In genomic region chr6:139919107-139920026, GRCh38 we compare ENCODE assay signal across 18 cellular contexts.
DNase-seq lines count a peak whose midpoint lies in the region; ATAC-seq, FAIRE-seq and TF ChIP-seq lines count a peak whose summit lies in the region.
"Had no signal": no experiment of that assay in that cellular context is flagged by ENCODE, and none has a peak within 500 bp of the region (broad histone marks: within the 10 kb centered on the region; RNA-seq: fewer than 3 reads in every experiment).

No MANE protein-coding gene starts in this region.

- in situ Hi-C loops in G401 (cut with HindIII; ENCODE audit: low sequenced_read_pairs): no loop called here
- in situ Hi-C loops in K562 (cut with MboI): no loop called here

- POLR2A ChIA-PET in K562 (lab: Yijun Ruan, JAX): interaction anchor here (1.1 to 1.4 kb wide), 4 partner anchors 9 to 545 kb away, joined by 3 to 6 read pairs (median 4); partner anchors contain the start of gene CITED2

- intact Hi-C loops in K562 (cut with micrococcal nuclease): loop anchor here (10.0 kb wide), 1 partner anchor 385 kb away; no protein-coding TSS in a partner anchor

- no peaks in the 10 kb centered on the region for H3K9me3 ChIP-seq in K562 (replicated peaks; ENCODE audit: control insufficient read depth, insufficient read depth, low read depth, low read length)
- H3K9me3 ChIP-seq in neutrophil: no peaks in the 10 kb centered on the region
- H3K9me3 ChIP-seq: right lobe of liver had no signal

- TF ChIP-seq CTCF in K562 (IDR thresholded peaks at IDR 0.05 in 2 of 3, conservative IDR thresholded peaks at IDR 0.05 in 1 of 3; ENCODE audit: insufficient read depth in 2 of 3, low read depth in 1 of 3, low read length in 3 of 3) (no peak), neutrophil (IDR thresholded peaks at IDR 0.05) (no peak)

- no peak; a peak in 1 of 4 replicates for TF ChIP-seq RAD21 in K562 (CRISPR knock-in tag; conservative IDR thresholded peaks at IDR 0.05 in 1 of 2, IDR thresholded peaks at IDR 0.05 in 1 of 2)

- no peaks in the 10 kb centered on the region for H3K79me2 ChIP-seq in K562 (ENCODE audit: control insufficient read depth, insufficient read depth, low read length)

- H3K4me3 ChIP-seq in K562: no peak overlapping the region
- H3K4me3 ChIP-seq in neutrophil (ENCODE audit: low read depth in 1 of 2, low read length in 1 of 2): peak overlapping the region; percentile 33 to 40
- H3K4me3 ChIP-seq: right lobe of liver had no signal

- CTCF ChIA-PET in K562 (lab: Yijun Ruan, JAX; ENCODE audit: low intra/inter-chr PET ratio): no interaction called here

- no peak for TF ChIP-seq POLR2A in K562 (conservative IDR thresholded peaks at IDR 0.05)

- BruUV-seq in K562 (replicated peaks; lab: Mats Ljungman, UMichigan): no TSS peak

- no peak for TF ChIP-seq EP300 in K562 (IDR thresholded peaks at IDR 0.05; ENCODE audit: low read length)

- H2AFZ ChIP-seq in K562 (ENCODE audit: low read depth, low read length): peak overlapping the region; percentile 80

- 25% methylated on average over 8 of the region's 8 CpGs for WGBS in K562 (ENCODE audit: insufficient coverage, low coverage, missing lambda C conversion rate)

- H3K4me2 ChIP-seq in K562 (ENCODE audit: insufficient read depth, low read length): peak overlapping the region; percentile 27; the same call in 1 of the 2 replicates

- peaks cover 3 to 7% of the 10 kb centered on the region in 2 experiments; a peak in 3 of 5 replicates for H3K4me1 ChIP-seq in K562 (replicated peaks in 1 of 2; ENCODE audit: control insufficient read depth in 2 of 2, insufficient read depth in 2 of 2, low read length in 2 of 2)
- peaks cover 16 to 17% of the 10 kb centered on the region in 2 experiments for H3K4me1 ChIP-seq in neutrophil (ENCODE audit: control insufficient read depth in 1 of 2, insufficient read depth in 1 of 2, low read depth in 1 of 2, low read length in 1 of 2)
- H3K4me1 ChIP-seq: right lobe of liver had no signal

- H3K27me3 ChIP-seq in K562 (ENCODE audit: control insufficient read depth in 2 of 2, insufficient read depth in 2 of 2, low read length in 2 of 2) (no peaks in the 10 kb centered on the region), neutrophil (no peaks in the 10 kb centered on the region)
- H3K27me3 ChIP-seq: right lobe of liver had no signal

- H3K27ac ChIP-seq in K562 (ENCODE audit: extremely low read depth, low read depth, low read length) (no peak overlapping the region), neutrophil (peak overlapping the region; percentile 72)
- H3K27ac ChIP-seq: right lobe of liver had no signal

- H3K9ac ChIP-seq in K562 (ENCODE audit: insufficient read depth in 1 of 2, low read depth in 2 of 2, low read length in 2 of 2): no peak overlapping the region

- H3K36me3 ChIP-seq in K562 (ENCODE audit: control insufficient read depth, insufficient read depth, low read length) (no peaks in the 10 kb centered on the region), neutrophil (no peaks in the 10 kb centered on the region)
- H3K36me3 ChIP-seq: right lobe of liver had no signal

- FAIRE-seq in K562 (lab: Jason Lieb, UNC): peak; percentile 35

- ATAC-seq in K562: peak; percentile 70
- ATAC-seq in GM21528 (IDR thresholded peaks at IDR 0.05; ENCODE audit: low FRiP score, unreplicated experiment): no peak
- ATAC-seq: HCT116; left lobe of liver; naive thymus-derived CD8-positive, alpha-beta T cell had no signal

- no peaks in the 10 kb centered on the region for H4K20me1 ChIP-seq in K562 (replicated peaks; ENCODE audit: control insufficient read depth, insufficient read depth, low read length)

- H3K9me1 ChIP-seq in K562 (ENCODE audit: control insufficient read depth, insufficient read depth, low read length): no peaks in the 10 kb centered on the region

- DNase-seq in G401 (ENCODE audit: low spot score): peak; percentile 55
- DNase-seq in Kasumi-1 (lab: John Stamatoyannopoulos, UW): peak; percentile 88 to 95
- DNase-seq in K562 (ENCODE audit: extremely low read depth in 1 of 4, low spot score in 3 of 4): no peak
- no peak for DNase-seq in activated effector memory CD4-positive, alpha-beta T cell treated with anti-CD3 and anti-CD28 coated beads, Interleukin-2, amount 50 U/mL, for 16 hours
- no peak for DNase-seq in stimulated activated CD4-positive, alpha-beta T cell treated with anti-CD3 and anti-CD28 coated beads, Interleukin-4, amount 100 ng/mL, for 4 hours
- no peak for DNase-seq in epidermal melanocyte (ENCODE audit: insufficient read length, low spot score)
- DNase-seq: activated gamma-delta T cell; hypothalamus; IMR-90; naive thymus-derived CD8-positive, alpha-beta T cell; NCI-H1417 treated with DMSO at 0.1 percent for 48 hours; NCI-H2227 treated with DMSO at 0.1 percent for 48 hours; right lobe of liver; stimulated activated CD4-positive, alpha-beta T cell treated with anti-CD3 and anti-CD28 coated beads, Interleukin-2, amount 100 ng/mL, for 48 hours had no signal

TF ChIP-seq in K562, 482 proteins besides CTCF, POLR2A, EP300 and RAD21 (continues in another document):
- TF ChIP-seq ARID3B (CRISPR knock-in tag; IDR thresholded peaks at IDR 0.05; ENCODE audit: borderline replicate concordance): no peak
- TF ChIP-seq KLF1 (tag; IDR thresholded peaks at IDR 0.05): no peak
- no peak for TF ChIP-seq ZNF696 (CRISPR knock-in tag; conservative IDR thresholded peaks at IDR 0.05)
- TF ChIP-seq TARDBP (IDR thresholded peaks at IDR 0.05): no peak
- peak; percentile 72 for TF ChIP-seq ZNF316 (IDR thresholded peaks at IDR 0.05)
- peak; percentile 45; the same call in 1 of the 2 replicates for TF ChIP-seq MEF2D (tag; conservative IDR thresholded peaks at IDR 0.05; ENCODE audit: low read depth)
- no peak for TF ChIP-seq ZNF668 (CRISPR knock-in tag; IDR thresholded peaks at IDR 0.05)
- no peak for TF ChIP-seq DNMT1 (IDR thresholded peaks at IDR 0.05)
- TF ChIP-seq ZMIZ1 (IDR thresholded peaks at IDR 0.05; ENCODE audit: low read depth in 2 of 2, low read length in 2 of 2): no peak
- TF ChIP-seq NCOA1 (IDR thresholded peaks at IDR 0.05; ENCODE audit: low read depth): no peak
- no peak for TF ChIP-seq ILF3 (IDR thresholded peaks at IDR 0.05; ENCODE audit: borderline replicate concordance)
- TF ChIP-seq DEAF1 (CRISPR knock-in tag; IDR thresholded peaks at IDR 0.05): no peak
- no peak for TF ChIP-seq NR2C2 (CRISPR knock-in tag; IDR thresholded peaks at IDR 0.05)
- no peak for TF ChIP-seq NR2C2 (tag; IDR thresholded peaks at IDR 0.05)
- TF ChIP-seq NFIX (CRISPR knock-in tag; IDR thresholded peaks at IDR 0.05; ENCODE audit: low read depth): no peak
- peak; percentile 15; the same call in 1 of the 2 replicates for TF ChIP-seq CXXC5 (CRISPR knock-in tag; IDR thresholded peaks at IDR 0.05)
- TF ChIP-seq C11orf30 (IDR thresholded peaks at IDR 0.05; ENCODE audit: low read depth): peak; percentile 54; the same call in 1 of the 2 replicates

Comparison
In these comparisons a context has a peak if more than half of its experiments do, and no peak if none do; other contexts are left out.
1. DNase-seq: peak in G401 (single experiment) and Kasumi-1 (2 of 2); none in K562 (0 of 4), activated effector memory CD4-positive, alpha-beta T cell treated with anti-CD3 and anti-CD28 coated beads, Interleukin-2, amount 50 U/mL, for 16 hours (single experiment), stimulated activated CD4-positive, alpha-beta T cell treated with anti-CD3 and anti-CD28 coated beads, Interleukin-4, amount 100 ng/mL, for 4 hours (0 of 2) and epidermal melanocyte (single experiment).